Comparison of ENCODE assay signal across 8 cellular contexts in genomic region chr11:795638-796564, GRCh38. TPM values are rescaled to one million over a fixed set of nuclear protein-coding genes. Genes with fewer than 3 reads are reported as not detected.
DNase-seq lines count a peak whose midpoint lies in the region; ATAC-seq, FAIRE-seq and TF ChIP-seq lines count a peak whose summit lies in the region.

No MANE protein-coding gene starts in this region.

- H3K27me3 ChIP-seq in skeletal muscle satellite cell (ENCODE audit: control insufficient read depth, insufficient read depth, low read length) = no peaks in the 10 kb centered on the region

- H3K9me3 Mint-ChIP-seq in T-helper 1 cell treated with Interleukin-12 subunit alpha and Interleukin-12 subunit beta and Interleukin-4 antibody, amounts not matched to agents 30 μg/mL and 1 μg/mL, for 36 hours = no peaks in the 10 kb centered on the region

- peak; percentile 99 for FAIRE-seq in GM12892 (lab: Jason Lieb, UNC)

- DNase-seq in GM12892 (ENCODE audit: insufficient read length) = peak; percentile 99
- peak; percentile 88 for DNase-seq in LHCN-M2 (ENCODE audit: low read depth)
- peak; percentile 82 for DNase-seq in amniotic epithelial cell (ENCODE audit: low read depth)
- peak; percentile 27 to 38 for DNase-seq in hippocampal formation (lab: John Stamatoyannopoulos, UW)

- H3K4me3 ChIP-seq in skeletal muscle satellite cell (ENCODE audit: low read length) = peak overlapping the region; percentile 88

- H3K4me1 ChIP-seq in skeletal muscle satellite cell (ENCODE audit: control insufficient read depth, insufficient read depth, low read length) = peaks cover 35% of the 10 kb centered on the region

- H3K4me2 ChIP-seq in skeletal muscle satellite cell (ENCODE audit: low read length) = peak overlapping the region; percentile 90

- ATAC-seq in HG03469 (IDR thresholded peaks at IDR 0.05; ENCODE audit: unreplicated experiment) (no peak), HG03025 (IDR thresholded peaks at IDR 0.05; ENCODE audit: low FRiP score, unreplicated experiment) (no peak)

- H3K36me3 Mint-ChIP-seq in T-helper 1 cell treated with Interleukin-12 subunit alpha and Interleukin-12 subunit beta and Interleukin-4 antibody, amounts not matched to agents 30 μg/mL and 1 μg/mL, for 36 hours (ENCODE audit: low read depth) = peaks cover 4% of the 10 kb centered on the region

- H3K9me3 ChIP-seq in skeletal muscle satellite cell (replicated peaks; ENCODE audit: low read length) = no peaks in the 10 kb centered on the region

- H3K4me1 Mint-ChIP-seq in T-helper 1 cell treated with Interleukin-12 subunit alpha and Interleukin-12 subunit beta and Interleukin-4 antibody, amounts not matched to agents 30 μg/mL and 1 μg/mL, for 36 hours (ENCODE audit: low read depth) = peaks cover 8% of the 10 kb centered on the region

- H3K36me3 ChIP-seq in skeletal muscle satellite cell (ENCODE audit: insufficient read depth, low read length) = peaks cover 14% of the 10 kb centered on the region

- peak; percentile 53 for TF ChIP-seq POLR2A in GM12892 (IDR thresholded peaks at IDR 0.05; ENCODE audit: low read depth, low read length)

- peak overlapping the region; percentile 94 for H3K4me3 Mint-ChIP-seq in T-helper 1 cell treated with Interleukin-12 subunit alpha and Interleukin-12 subunit beta and Interleukin-4 antibody, amounts not matched to agents 30 μg/mL and 1 μg/mL, for 36 hours

- no peaks in the 10 kb centered on the region for H3K27me3 Mint-ChIP-seq in T-helper 1 cell treated with Interleukin-12 subunit alpha and Interleukin-12 subunit beta and Interleukin-4 antibody, amounts not matched to agents 30 μg/mL and 1 μg/mL, for 36 hours (ENCODE audit: low read depth)

- H3K27ac Mint-ChIP-seq in T-helper 1 cell treated with Interleukin-12 subunit alpha and Interleukin-12 subunit beta and Interleukin-4 antibody, amounts not matched to agents 30 μg/mL and 1 μg/mL, for 36 hours = peak overlapping the region; percentile 88

- H3K9ac ChIP-seq in skeletal muscle satellite cell (ENCODE audit: low read depth, low read length) = peak overlapping the region; percentile 84

RNA-seq across cellular contexts. Expression of gene SLC25A22, which starts 2.2 kb away (rescaled TPM):
- polyA plus RNA-seq in GM12892 (2012; ENCODE audit: missing spikeins) = 5.7 TPM
- 18.5 and 19.9 TPM in 2 replicates for total RNA-seq in LHCN-M2 (2014; rRNA removed)
- 13.4 TPM for polyA plus RNA-seq in LHCN-M2 (2012)
- total RNA-seq in skeletal muscle satellite cell (2012; rRNA removed) = 31.2 and 34.1 TPM in 2 replicates

RNA-seq across cellular contexts. Expression of gene CEND1, which starts 6.0 kb away (rescaled TPM):
- polyA plus RNA-seq in GM12892 (2012; ENCODE audit: missing spikeins) = 1.9 TPM
- total RNA-seq in LHCN-M2 (2014; rRNA removed) = 2.4 and 3.5 TPM in 2 replicates
- 2.6 TPM for polyA plus RNA-seq in LHCN-M2 (2012)
- total RNA-seq in skeletal muscle satellite cell (2012; rRNA removed) = 0.66 and 2.8 TPM in 2 replicates

RNA-seq across cellular contexts. Expression of gene PIDD1, which starts 9.1 kb away (rescaled TPM):
- 5.0 TPM for polyA plus RNA-seq in GM12892 (2012; ENCODE audit: missing spikeins)
- 13.0 and 15.3 TPM in 2 replicates for total RNA-seq in LHCN-M2 (2014; rRNA removed)
- polyA plus RNA-seq in LHCN-M2 (2012) = 6.4 TPM
- 5.6 and 7.9 TPM in 2 replicates for total RNA-seq in skeletal muscle satellite cell (2012; rRNA removed)

RNA-seq across cellular contexts. Expression of gene RPLP2, which starts 13.9 kb away (rescaled TPM):
- 3,963 TPM for polyA plus RNA-seq in GM12892 (2012; ENCODE audit: missing spikeins)
- total RNA-seq in LHCN-M2 (2014; rRNA removed) = 416 and 495 TPM in 2 replicates
- polyA plus RNA-seq in LHCN-M2 (2012) = 2,343 TPM
- 307 and 365 TPM in 2 replicates for total RNA-seq in skeletal muscle satellite cell (2012; rRNA removed)

RNA-seq across cellular contexts. Expression of gene GATD1, which starts 18.6 kb away (rescaled TPM):
- polyA plus RNA-seq in GM12892 (2012; ENCODE audit: missing spikeins) = 19.1 TPM
- total RNA-seq in LHCN-M2 (2014; rRNA removed) = 41.7 and 44.9 TPM in 2 replicates
- polyA plus RNA-seq in LHCN-M2 (2012) = 33.2 TPM
- 44.1 and 52.2 TPM in 2 replicates for total RNA-seq in skeletal muscle satellite cell (2012; rRNA removed)

Comparison
In these comparisons a context has a peak if more than half of its experiments do, and no peak if none do; other contexts are left out.
1. DNase-seq: peak in every context shown above with its lines; median percentile 99 in GM12892; 88 in LHCN-M2; 82 in amniotic epithelial cell; 32 in hippocampal formation.